Comparison of ENCODE assay signal across 17 cellular contexts in the genomic region with DNA sequence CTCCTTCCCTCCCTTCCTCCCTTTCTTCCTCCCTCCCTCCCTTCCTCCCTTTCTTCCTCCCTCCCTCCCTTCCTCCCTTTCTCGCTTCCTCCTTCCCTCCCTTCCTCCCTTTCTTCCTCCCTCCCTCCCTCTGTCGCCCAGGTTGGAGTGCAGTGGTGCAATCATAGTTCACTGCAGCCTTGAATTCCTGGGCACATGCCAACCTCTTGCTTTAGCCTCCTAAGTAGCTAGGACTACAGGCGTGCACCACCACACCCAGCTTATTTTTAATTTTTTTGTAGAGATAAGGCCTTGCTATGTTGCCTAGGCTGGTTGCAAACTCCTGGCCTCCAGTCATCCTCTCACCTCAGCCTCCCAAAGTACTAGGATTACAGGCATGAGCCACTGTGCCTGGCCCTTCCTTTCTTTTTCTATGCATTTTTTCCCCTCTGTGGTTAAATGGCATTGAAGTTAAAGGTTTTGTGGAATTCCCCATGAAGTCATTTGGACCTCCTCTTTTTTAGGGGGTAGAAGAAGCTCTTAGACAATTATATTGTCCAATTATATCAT. TPM values are rescaled to one million over a fixed set of nuclear protein-coding genes. Genes with fewer than 3 reads are reported as not detected.
DNase-seq lines count a peak whose midpoint lies in the region; ATAC-seq, FAIRE-seq and TF ChIP-seq lines count a peak whose summit lies in the region.
"Had no signal": no experiment of that assay in that cellular context is flagged by ENCODE, and none has a peak within 500 bp of the region (broad histone marks: within the 10 kb centered on the region; RNA-seq: fewer than 3 reads in every experiment).

No MANE protein-coding gene starts in this region.

- no peaks in the 10 kb centered on the region for H4K20me1 ChIP-seq in GM12878 (ENCODE audit: control insufficient read depth, insufficient read depth)

- peaks cover 7% of the 10 kb centered on the region for H3K36me3 Mint-ChIP-seq in activated naive CD8-positive, alpha-beta T cell treated with anti-CD3 and anti-CD28 coated beads, Interleukin-2, amount 50 U/mL, for 24 hours (ENCODE audit: low read depth)
- H3K36me3 Mint-ChIP-seq in activated naive CD8-positive, alpha-beta T cell treated with anti-CD3 and anti-CD28 coated beads for 36 hours, result peaks cover 10% of the 10 kb centered on the region
- H3K36me3 Mint-ChIP-seq in stimulated activated naive B cell treated with anti-CD40 and anti-IgM and Interleukin-4, amounts not matched to agents 10 μg/mL and 1 μg/mL and 100 μg/mL, for 72 hours, result peaks cover 13 to 21% of the 10 kb centered on the region in 2 donors

- H3K9me3 ChIP-seq in HEK293 (ENCODE audit: control insufficient read depth, insufficient read depth, low read depth, low read length) (no peaks in the 10 kb centered on the region), GM12878 (replicated peaks; ENCODE audit: control insufficient read depth, insufficient read depth, low read length) (no peaks in the 10 kb centered on the region)
- H3K9me3 ChIP-seq: HAP-1 had no signal

- intact Hi-C loops in GM12878 (cut with micrococcal nuclease; ENCODE audit: unreplicated experiment), result no loop called here

- no peak for TF ChIP-seq RAD21 in GM12878 (IDR thresholded peaks at IDR 0.05; ENCODE audit: insufficient read depth, low read depth, low read length)

- no peaks in the 10 kb centered on the region for H3K27me3 ChIP-seq in GM12878 (replicated peaks in 1 of 2; ENCODE audit: control insufficient read depth in 2 of 2, insufficient read depth in 2 of 2, low read length in 1 of 2)
- H3K27me3 ChIP-seq: BLaER1 had no signal

- no peak overlapping the region for H3K9ac ChIP-seq in GM12878 (ENCODE audit: control insufficient read depth, insufficient read depth, low read length)
- H3K9ac ChIP-seq: BLaER1, GM23248 had no signal

- no TSS peak for BruUV-seq in GM12878 (replicated peaks; lab: Mats Ljungman, UMichigan)

- no peak overlapping the region for H3K4me2 ChIP-seq in GM12878 (ENCODE audit: control insufficient read depth, insufficient read depth)
- H3K4me2 ChIP-seq: BLaER1 had no signal

- peaks cover 0 to 10% of the 10 kb centered on the region in 2 experiments; a peak in 1 of 3 replicates for H3K36me3 ChIP-seq in HEK293 (ENCODE audit: control insufficient read depth in 2 of 2, insufficient read depth in 1 of 2, low read length in 2 of 2)
- H3K36me3 ChIP-seq in GM12878 (ENCODE audit: control insufficient read depth in 2 of 2, insufficient read depth in 2 of 2, low read length in 1 of 2), result peaks cover 0 to 7% of the 10 kb centered on the region in 2 experiments; a peak in 3 of 4 replicates

- H3K4me3 ChIP-seq in HEK293 (ENCODE audit: low read depth, low read length) (no peak overlapping the region), GM12878 (no peak overlapping the region)
- H3K4me3 ChIP-seq: BLaER1, GM23248, HAP-1 had no signal

- TF ChIP-seq POLR2A in GM12878 (IDR thresholded peaks at IDR 0.05; ENCODE audit: low read depth, low read length), result no peak

- in situ Hi-C loops in GM12878 (cut with MboI), result no loop called here

- no peak for FAIRE-seq in GM12878 (lab: Jason Lieb, UNC)
- FAIRE-seq: GM19239 had no signal

- 92% methylated on average over 2 of the region's 3 CpGs for WGBS in GM12878 (ENCODE audit: insufficient coverage, insufficient replicate concordance, low lambda C conversion rate, missing lambda C conversion rate)

- peaks cover 34% of the 10 kb centered on the region for H3K4me1 Mint-ChIP-seq in activated naive CD8-positive, alpha-beta T cell treated with anti-CD3 and anti-CD28 coated beads, Interleukin-2, amount 50 U/mL, for 24 hours
- peaks cover 26% of the 10 kb centered on the region for H3K4me1 Mint-ChIP-seq in activated naive CD8-positive, alpha-beta T cell treated with anti-CD3 and anti-CD28 coated beads for 36 hours
- H3K4me1 Mint-ChIP-seq in stimulated activated naive B cell treated with anti-CD40 and anti-IgM and Interleukin-4, amounts not matched to agents 10 μg/mL and 1 μg/mL and 100 μg/mL, for 72 hours, result peaks cover 29 to 46% of the 10 kb centered on the region in 2 donors

- SMC1A ChIA-PET in GM12878 (lab: Charles Lee; ENCODE audit: uncharacterized antibody, unreplicated experiment), result interaction anchor here (1.1 to 8.4 kb wide), 2 partner anchors 7 to 10 kb away, joined by 3 to 41 read pairs; a partner anchor contains a TSS

- H3K79me2 ChIP-seq in GM12878 (ENCODE audit: control insufficient read depth, insufficient read depth, low read length), result peaks cover 17% of the 10 kb centered on the region

- H3K4me1 ChIP-seq in HEK293 (ENCODE audit: control insufficient read depth, insufficient read depth, low read length) (peaks cover 8% of the 10 kb centered on the region; the same call in 1 of the 2 replicates), GM12878 (ENCODE audit: control insufficient read depth, insufficient read depth, low read length) (no peaks in the 10 kb centered on the region)
- H3K4me1 ChIP-seq: BLaER1 had no signal

- CTCF ChIA-PET in HEK293 (lab: Yijun Ruan, JAX) (interaction anchor here (0.5 to 1.2 kb wide), 4 partner anchors 9 to 628 kb away, joined by 3 read pairs; no protein-coding TSS in a partner anchor), GM12878 (lab: Yijun Ruan, JAX) (interaction anchor here (0.7 to 1.4 kb wide), 4 partner anchors 13 to 678 kb away, joined by 3 to 5 read pairs (median 4); no protein-coding TSS in a partner anchor)

- ATAC-seq in activated naive CD8-positive, alpha-beta T cell treated with anti-CD3 and anti-CD28 coated beads, Interleukin-2, amount 50 U/mL, for 24 hours, result peak; percentile 63
- ATAC-seq in GM12878, result no peak
- ATAC-seq in stimulated activated naive B cell treated with anti-CD40 and anti-IgM and Interleukin-4, amounts not matched to agents 10 μg/mL and 1 μg/mL and 100 μg/mL, for 72 hours (replicated peaks), result peak; percentile 16 to 29
- no peak for ATAC-seq in HG03108 (IDR thresholded peaks at IDR 0.05; ENCODE audit: unreplicated experiment)
- ATAC-seq in HG02763 (IDR thresholded peaks at IDR 0.05; ENCODE audit: unreplicated experiment), result no peak

- no peak overlapping the region for H3K27ac Mint-ChIP-seq in activated naive CD8-positive, alpha-beta T cell treated with anti-CD3 and anti-CD28 coated beads, Interleukin-2, amount 50 U/mL, for 24 hours
- H3K27ac Mint-ChIP-seq in activated naive CD8-positive, alpha-beta T cell treated with anti-CD3 and anti-CD28 coated beads for 36 hours, result no peak overlapping the region
- H3K27ac Mint-ChIP-seq in stimulated activated naive B cell treated with anti-CD40 and anti-IgM and Interleukin-4, amounts not matched to agents 10 μg/mL and 1 μg/mL and 100 μg/mL, for 72 hours, result no peak overlapping the region
- H3K27ac Mint-ChIP-seq: CD4-positive, alpha-beta memory T cell had no signal

- no peak for TF ChIP-seq EP300 in GM12878 (IDR thresholded peaks at IDR 0.05; ENCODE audit: borderline replicate concordance in 1 of 2, control insufficient read depth in 1 of 2, low read depth in 2 of 2, low read length in 2 of 2)

- no peaks in the 10 kb centered on the region for H3K9me3 Mint-ChIP-seq in activated naive CD8-positive, alpha-beta T cell treated with anti-CD3 and anti-CD28 coated beads, Interleukin-2, amount 50 U/mL, for 24 hours
- no peaks in the 10 kb centered on the region for H3K9me3 Mint-ChIP-seq in activated naive CD8-positive, alpha-beta T cell treated with anti-CD3 and anti-CD28 coated beads for 36 hours
- peaks cover 2 to 3% of the 10 kb centered on the region in 2 donors for H3K9me3 Mint-ChIP-seq in stimulated activated naive B cell treated with anti-CD40 and anti-IgM and Interleukin-4, amounts not matched to agents 10 μg/mL and 1 μg/mL and 100 μg/mL, for 72 hours
- H3K9me3 Mint-ChIP-seq: CD4-positive, alpha-beta memory T cell had no signal

- H3K27me3 Mint-ChIP-seq in activated naive CD8-positive, alpha-beta T cell treated with anti-CD3 and anti-CD28 coated beads, Interleukin-2, amount 50 U/mL, for 24 hours, result no peaks in the 10 kb centered on the region
- no peaks in the 10 kb centered on the region for H3K27me3 Mint-ChIP-seq in activated naive CD8-positive, alpha-beta T cell treated with anti-CD3 and anti-CD28 coated beads for 36 hours
- H3K27me3 Mint-ChIP-seq in stimulated activated naive B cell treated with anti-CD40 and anti-IgM and Interleukin-4, amounts not matched to agents 10 μg/mL and 1 μg/mL and 100 μg/mL, for 72 hours, result no peaks in the 10 kb centered on the region
- H3K27me3 Mint-ChIP-seq: CD4-positive, alpha-beta memory T cell had no signal

- DNase-seq in activated naive CD8-positive, alpha-beta T cell treated with anti-CD3 and anti-CD28 coated beads, Interleukin-2, amount 50 U/mL, for 24 hours, result no peak
- no peak for DNase-seq in activated naive CD8-positive, alpha-beta T cell treated with anti-CD3 and anti-CD28 coated beads for 36 hours
- no peak for DNase-seq in GM12878 (ENCODE audit: low read depth, low spot score)
- no peak for DNase-seq in stimulated activated naive B cell treated with anti-CD40 and anti-IgM and Interleukin-4, amounts not matched to agents 10 μg/mL and 1 μg/mL and 100 μg/mL, for 72 hours
- DNase-seq: 8988T; Calu3; CD4-positive, alpha-beta memory T cell; DMS79 treated with DMSO at 0.1 percent for 48 hours; GF-D8 had no signal

- no peak overlapping the region for H2AFZ ChIP-seq in GM12878 (ENCODE audit: control insufficient read depth, low read depth, low read length)
- H2AFZ ChIP-seq: GM23248 had no signal

- no peak overlapping the region for H3K4me3 Mint-ChIP-seq in activated naive CD8-positive, alpha-beta T cell treated with anti-CD3 and anti-CD28 coated beads, Interleukin-2, amount 50 U/mL, for 24 hours
- H3K4me3 Mint-ChIP-seq in activated naive CD8-positive, alpha-beta T cell treated with anti-CD3 and anti-CD28 coated beads for 36 hours, result no peak overlapping the region
- H3K4me3 Mint-ChIP-seq in stimulated activated naive B cell treated with anti-CD40 and anti-IgM and Interleukin-4, amounts not matched to agents 10 μg/mL and 1 μg/mL and 100 μg/mL, for 72 hours, result no peak overlapping the region
- H3K4me3 Mint-ChIP-seq: CD14-positive monocyte; CD4-positive, alpha-beta memory T cell had no signal

- POLR2A ChIA-PET in HEK293 (lab: Yijun Ruan, JAX), result no interaction called here
- POLR2A ChIA-PET in GM12878 (lab: Charles Lee), result interaction anchor here (1.0 kb wide), 1 partner anchor 8 kb away, joined by 4 read pairs; no protein-coding TSS in a partner anchor

- RAD21 ChIA-PET in GM12878 (lab: Charles Lee; ENCODE audit: unreplicated experiment), result no interaction called here

- TF ChIP-seq CTCF in HEK293 (tag by site-specific recombination; IDR thresholded peaks at IDR 0.05) (no peak), GM12878 (IDR thresholded peaks at IDR 0.05 in 2 of 3, conservative IDR thresholded peaks at IDR 0.05 in 1 of 3; ENCODE audit: control insufficient read depth in 2 of 3, extremely low read depth in 1 of 3, insufficient read depth in 1 of 3, low read depth in 3 of 3, low read length in 3 of 3) (no peak)

- no peak overlapping the region for H3K27ac ChIP-seq in HEK293 (ENCODE audit: extremely low read depth, low read depth, low read length)
- H3K27ac ChIP-seq in GM12878 (ENCODE audit: control insufficient read depth, insufficient read depth), result no peak overlapping the region
- H3K27ac ChIP-seq: BLaER1, GM23248 had no signal

RNA-seq across cellular contexts. Expression of a gene that starts 9.6 kb away (rescaled TPM):
- total RNA-seq in activated naive CD8-positive, alpha-beta T cell treated with anti-CD3 and anti-CD28 coated beads for 36 hours, result 10 to 100 TPM; 15.3 TPM
- total RNA-seq in GM12878 (2013; cell fraction: nucleolus; rRNA removed), result 21.0 and 28.4 TPM in 2 replicates
- 9.8 and 10.8 TPM in 2 replicates for total RNA-seq in GM12878 (2014; rRNA removed)
- total RNA-seq in GM12878 (2014; rRNA removed; fragmentation: Illumina TruSeq; extraction: Trizol), result 8.2 and 9.0 TPM in 2 replicates
- total RNA-seq in GM12878 (2021), result 12.9 and 15.4 TPM in 2 replicates
- 5.3 TPM for polyA plus RNA-seq in GM12878 (2011; ENCODE audit: low read depth)
- polyA plus RNA-seq in GM12878 (2011; rRNA removed), result 20.6 and 22.9 TPM in 2 replicates
- 12.3 and 12.7 TPM in 2 replicates for polyA plus RNA-seq in GM12878 (2011; cell fraction: cytosol; rRNA removed)
- polyA plus RNA-seq in GM12878 (2011; cell fraction: nucleus; rRNA removed), result 19.0 and 21.7 TPM in 2 replicates
- polyA plus RNA-seq in GM12878 (2012), result 6.6 and 9.7 TPM in 2 replicates
- 12.0 and 15.2 TPM in 2 replicates for polyA plus RNA-seq in GM12878 (2014; fragmentation: Illumina TruSeq; extraction: Trizol)
- polyA plus RNA-seq in GM12878 (2014; fragmentation: Nextera tagmentation; extraction: Ambion mirVana), result 1 to 10 TPM; 2.9 to 3.2 TPM
- 8.9 and 15.2 TPM in 2 replicates for polyA plus RNA-seq in GM12878 (2014; rRNA removed)
- 1 to 10 TPM; 3.5 to 4.3 TPM for polyA plus RNA-seq in GM12878 (2016; fragmentation: Nextera tagmentation; extraction: Ambion mirVana)
- polyA minus RNA-seq in GM12878 (2011; rRNA and poly(A)+ RNA removed), result 16.9 and 38.8 TPM in 2 replicates
- polyA minus RNA-seq in GM12878 (2011; cell fraction: cytosol; rRNA and poly(A)+ RNA removed), result 4.1 and 8.9 TPM in 2 replicates
- 8.0 and 8.6 TPM in 2 replicates for polyA minus RNA-seq in GM12878 (2011; cell fraction: nucleus; rRNA and poly(A)+ RNA removed)

RNA-seq across cellular contexts. Expression of a gene that starts 28.7 kb away (rescaled TPM):
- total RNA-seq in activated naive CD8-positive, alpha-beta T cell treated with anti-CD3 and anti-CD28 coated beads for 36 hours, result 10 to 100 TPM; 27.6 to 27.9 TPM
- total RNA-seq in GM12878 (2013; cell fraction: nucleolus; rRNA removed), result 16.4 and 21.2 TPM in 2 replicates
- total RNA-seq in GM12878 (2014; rRNA removed) (25.0 and 29.2 TPM in 2 replicates), GM12878 (2014; rRNA removed; fragmentation: Illumina TruSeq; extraction: Trizol) (18.5 and 19.2 TPM in 2 replicates), GM12878 (2021) (22.3 and 22.8 TPM in 2 replicates)
- polyA plus RNA-seq in GM12878 (2011; ENCODE audit: low read depth), result 20.4 TPM
- polyA plus RNA-seq in GM12878 (2011; rRNA removed) (23.5 and 28.0 TPM in 2 replicates), GM12878 (2014; fragmentation: Illumina TruSeq; extraction: Trizol) (22.1 and 28.1 TPM in 2 replicates), GM12878 (2014; fragmentation: Nextera tagmentation; extraction: Ambion mirVana) (10 to 100 TPM; 44.8 to 54.7 TPM), GM12878 (2014; rRNA removed) (19.3 and 22.2 TPM in 2 replicates), GM12878 (2016; fragmentation: Nextera tagmentation; extraction: Ambion mirVana) (10 to 100 TPM; 36.4 to 39.6 TPM)
- 35.4 and 40.3 TPM in 2 replicates for polyA plus RNA-seq in GM12878 (2011; cell fraction: cytosol; rRNA removed)
- polyA plus RNA-seq in GM12878 (2011; cell fraction: nucleus; rRNA removed), result 20.0 and 29.3 TPM in 2 replicates
- 10.3 and 12.0 TPM in 2 replicates for polyA plus RNA-seq in GM12878 (2012)
- 17.0 and 25.8 TPM in 2 replicates for polyA minus RNA-seq in GM12878 (2011; rRNA and poly(A)+ RNA removed)
- polyA minus RNA-seq in GM12878 (2011; cell fraction: cytosol; rRNA and poly(A)+ RNA removed), result 8.2 and 9.8 TPM in 2 replicates
- 7.0 and 8.0 TPM in 2 replicates for polyA minus RNA-seq in GM12878 (2011; cell fraction: nucleus; rRNA and poly(A)+ RNA removed)

Comparison
In these comparisons a context has a peak if more than half of its experiments do, and no peak if none do; other contexts are left out.
1. ATAC-seq: peak in activated naive CD8-positive, alpha-beta T cell treated with anti-CD3 and anti-CD28 coated beads, Interleukin-2, amount 50 U/mL, for 24 hours (single experiment) and stimulated activated naive B cell treated with anti-CD40 and anti-IgM and Interleukin-4, amounts not matched to agents 10 μg/mL and 1 μg/mL and 100 μg/mL, for 72 hours (2 of 2); none in GM12878 (single experiment), HG03108 (single experiment) and HG02763 (single experiment).